In the genomic region with DNA sequence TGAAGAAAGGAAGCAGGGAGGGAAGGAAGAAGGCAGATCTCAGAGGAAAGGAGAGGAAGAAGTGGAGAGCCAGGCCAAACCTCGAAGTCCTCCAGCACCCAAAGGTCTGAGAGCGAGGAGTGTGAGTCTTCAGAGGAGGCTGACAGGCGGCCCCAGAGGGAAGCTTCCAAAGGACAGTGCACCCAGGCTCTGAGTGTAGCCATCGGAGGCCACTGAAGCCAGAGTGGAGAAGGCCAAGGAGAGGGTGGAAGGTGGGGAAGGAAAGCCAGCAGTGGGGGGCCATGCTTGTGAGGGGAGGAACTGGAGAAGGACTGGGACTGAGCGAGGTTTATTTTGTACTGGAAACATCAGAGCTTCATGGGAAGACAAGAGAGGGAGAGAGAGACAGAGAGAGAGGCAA, we compare ENCODE assay signal across 30 cellular contexts. TPM values are rescaled to one million over a fixed set of nuclear protein-coding genes. Genes with fewer than 3 reads are reported as not detected.
A peak's percentile ranks its signal among the peaks of the same experiment; 100 is the strongest.
DNase-seq lines count a peak whose midpoint lies in the region; ATAC-seq and TF ChIP-seq lines count a peak whose summit lies in the region.
"Had no signal": no experiment of that assay in that cellular context is flagged by ENCODE, and none has a peak within 500 bp of the region (broad histone marks: within the 10 kb centered on the region; RNA-seq: fewer than 3 reads in every experiment).

No MANE protein-coding gene starts in this region.

- no peak overlapping the region for H3K14ac ChIP-seq in H9 (ENCODE audit: insufficient read depth, low read length)

- peaks cover 9% of the 10 kb centered on the region; the same call in 1 of the 2 replicates for H3K27me3 ChIP-seq in H9 (ENCODE audit: insufficient read depth, low read length)
- peaks cover 0 to 30% (median 7%) of the 10 kb centered on the region in 3 donors for H3K27me3 ChIP-seq in sigmoid colon
- H3K27me3 ChIP-seq in esophagus squamous epithelium: peaks cover 0 to 68% (median 0%) of the 10 kb centered on the region in 4 donors
- H3K27me3 ChIP-seq: BE2C had no signal

- no peak overlapping the region for H3T11ph ChIP-seq in H9 (ENCODE audit: low read length)

- no peaks in the 10 kb centered on the region for H3K4me1 Mint-ChIP-seq in activated T-cell treated with anti-CD3 and anti-CD28 coated beads, Interleukin-2, amount 50 U/mL, for 24 hours (ENCODE audit: low read depth)
- H3K4me1 Mint-ChIP-seq in activated T-cell treated with anti-CD3 and anti-CD28 coated beads, Interleukin-2, amount 50 U/mL, for 4 hours (ENCODE audit: low read depth): peaks cover under 1% of the 10 kb centered on the region
- H3K4me1 Mint-ChIP-seq in H9: peaks cover 37 to 55% of the 10 kb centered on the region in 2 experiments

- peaks cover 13% of the 10 kb centered on the region for H3K27me3 Mint-ChIP-seq in activated T-cell treated with anti-CD3 and anti-CD28 coated beads, Interleukin-2, amount 50 U/mL, for 24 hours
- peaks cover 8% of the 10 kb centered on the region for H3K27me3 Mint-ChIP-seq in activated T-cell treated with anti-CD3 and anti-CD28 coated beads, Interleukin-2, amount 50 U/mL, for 4 hours (ENCODE audit: low read depth)
- H3K27me3 Mint-ChIP-seq in H9 (ENCODE audit: low read depth): peaks cover 85% of the 10 kb centered on the region

- H3K36me3 ChIP-seq in sigmoid colon: no peaks in the 10 kb centered on the region
- no peaks in the 10 kb centered on the region for H3K36me3 ChIP-seq in esophagus squamous epithelium
- H3K36me3 ChIP-seq: BE2C had no signal

- H2BK15ac ChIP-seq in H9 (ENCODE audit: low read depth, low read length): no peak overlapping the region

- H3K9me3 Mint-ChIP-seq in activated T-cell treated with anti-CD3 and anti-CD28 coated beads, Interleukin-2, amount 50 U/mL, for 24 hours: no peaks in the 10 kb centered on the region
- no peaks in the 10 kb centered on the region for H3K9me3 Mint-ChIP-seq in activated T-cell treated with anti-CD3 and anti-CD28 coated beads, Interleukin-2, amount 50 U/mL, for 4 hours
- no peaks in the 10 kb centered on the region; a peak in 1 of 5 replicates for H3K9me3 Mint-ChIP-seq in H9
- H3K9me3 Mint-ChIP-seq: CD14-positive monocyte; CD8-positive, alpha-beta memory T cell; IgD-negative memory B cell had no signal

- H3K56ac ChIP-seq in H9 (ENCODE audit: insufficient read length, low read depth, low read length): no peak overlapping the region

- H2BK120ac ChIP-seq in H9 (ENCODE audit: low read depth, low read length, poor library complexity, severe bottlenecking): no peak overlapping the region

- H3K9me3 ChIP-seq in H9 (ENCODE audit: control insufficient read depth, low read depth, low read length) (no peaks in the 10 kb centered on the region), sigmoid colon (no peaks in the 10 kb centered on the region), esophagus squamous epithelium (no peaks in the 10 kb centered on the region)
- H3K9me3 ChIP-seq: BE2C had no signal

- TF ChIP-seq POLR2A in sigmoid colon (IDR thresholded peaks at IDR 0.05): no peak
- TF ChIP-seq POLR2A in esophagus squamous epithelium (IDR thresholded peaks at IDR 0.05): no peak

- no peak overlapping the region for H3K4ac ChIP-seq in H9 (ENCODE audit: low read depth, low read length)

- ATAC-seq in activated T-cell treated with anti-CD3 and anti-CD28 coated beads, Interleukin-2, amount 50 U/mL, for 4 hours: no peak
- ATAC-seq in GM18502 (IDR thresholded peaks at IDR 0.05; ENCODE audit: poor library complexity, unreplicated experiment): no peak
- ATAC-seq: GM12878, Panc1 had no signal

- no peak overlapping the region for H3K4me3 Mint-ChIP-seq in activated T-cell treated with anti-CD3 and anti-CD28 coated beads, Interleukin-2, amount 50 U/mL, for 24 hours
- H3K4me3 Mint-ChIP-seq in activated T-cell treated with anti-CD3 and anti-CD28 coated beads, Interleukin-2, amount 50 U/mL, for 4 hours: no peak overlapping the region
- no peak overlapping the region for H3K4me3 Mint-ChIP-seq in H9
- H3K4me3 Mint-ChIP-seq: CD14-positive monocyte; CD8-positive, alpha-beta memory T cell; IgD-negative memory B cell had no signal

- no peak overlapping the region for H3K4me2 ChIP-seq in H9 (ENCODE audit: insufficient read depth, insufficient read length, low read length)
- H3K4me2 ChIP-seq: KMS-11 had no signal

- DNase-seq in activated T-cell treated with anti-CD3 and anti-CD28 coated beads, Interleukin-2, amount 50 U/mL, for 24 hours: peak; percentile 11
- DNase-seq in activated T-cell treated with anti-CD3 and anti-CD28 coated beads, Interleukin-2, amount 50 U/mL, for 4 hours: no peak
- peak; percentile 19 for DNase-seq in H9
- DNase-seq in islet precursor cell: peak; percentile 30
- peak; percentile 36 for DNase-seq in sigmoid colon
- no peak for DNase-seq in esophagus squamous epithelium (lab: John Stamatoyannopoulos, UW)
- DNase-seq: 8988T, ACHN, BE2C, DMS 273 treated with DMSO at 0.1 percent for 48 hours, DMS79, EL, GDM1, MM.1S, NCI-H2029 treated with DMSO at 0.1 percent for 48 hours, NCI-H446 treated with DMSO at 0.1 percent for 48 hours, NCI-H526, NCI-H82, SHP77 had no signal

- H4K5ac ChIP-seq in H9 (ENCODE audit: insufficient read length, low read depth, low read length): no peak overlapping the region

- no peak overlapping the region for H2BK5ac ChIP-seq in H9 (ENCODE audit: insufficient read length, low read length)

- H3K23me2 ChIP-seq in H9 (ENCODE audit: insufficient read length, low read depth, low read length, poor library complexity, severe bottlenecking): peaks cover 4% of the 10 kb centered on the region

- H3K4me3 ChIP-seq in sigmoid colon (no peak overlapping the region), esophagus squamous epithelium (no peak overlapping the region)
- H3K4me3 ChIP-seq: GM12878 had no signal

- H4K20me1 ChIP-seq in H9 (ENCODE audit: control insufficient read depth, insufficient read depth, insufficient read length): no peaks in the 10 kb centered on the region

- H2AK5ac ChIP-seq in H9 (ENCODE audit: insufficient read length, low read length): no peak overlapping the region

- no peak overlapping the region for H3K23ac ChIP-seq in H9 (ENCODE audit: insufficient read length, low read depth, low read length)

- H3K27ac Mint-ChIP-seq in activated T-cell treated with anti-CD3 and anti-CD28 coated beads, Interleukin-2, amount 50 U/mL, for 24 hours: no peak overlapping the region
- no peak overlapping the region; a peak in 1 of 7 replicates for H3K27ac Mint-ChIP-seq in H9
- H3K27ac Mint-ChIP-seq: CD14-positive monocyte had no signal

- intact Hi-C loops in sigmoid colon (cut with DNase I): no loop called here
- intact Hi-C loops in esophagus squamous epithelium (cut with DNase I): no loop called here

- no peak overlapping the region for H3K18ac ChIP-seq in H9 (ENCODE audit: insufficient read length, low read depth, low read length)

- no peak overlapping the region for H2BK20ac ChIP-seq in H9 (ENCODE audit: low read depth, low read length, poor library complexity, severe bottlenecking)

- no peak overlapping the region for H4K91ac ChIP-seq in H9 (ENCODE audit: insufficient read length, low read depth, low read length)

- H3K9ac ChIP-seq in H9 (ENCODE audit: extremely low read depth, insufficient read length, low read length): no peak overlapping the region
- H3K9ac ChIP-seq: KMS-11 had no signal

- no peaks in the 10 kb centered on the region for H3K79me2 ChIP-seq in H9 (ENCODE audit: insufficient read depth, low read length)

- no peak overlapping the region for H2AFZ ChIP-seq in H9 (ENCODE audit: low read length)

- no peaks in the 10 kb centered on the region for H3K79me1 ChIP-seq in H9 (ENCODE audit: insufficient read depth, low read depth, low read length, poor library complexity, severe bottlenecking)

- no peak for TF ChIP-seq EP300 in sigmoid colon (IDR thresholded peaks at IDR 0.05)

- no CpG with 5 or more reads among the region's 5 CpGs for WGBS in H9 (ENCODE audit: extremely low coverage, insufficient read length, low lambda C conversion rate)
- WGBS in sigmoid colon, 2 donors: 75 to 84% methylated on average over 5 of the region's 5 CpGs
- 73 to 81% methylated on average over 5 of the region's 5 CpGs for WGBS in esophagus squamous epithelium, 2 donors

- no peak for TF ChIP-seq CTCF in H9 (conservative IDR thresholded peaks at IDR 0.05)
- TF ChIP-seq CTCF in sigmoid colon (IDR thresholded peaks at IDR 0.05): no peak
- TF ChIP-seq CTCF in esophagus squamous epithelium (IDR thresholded peaks at IDR 0.05): no peak

- H3K27ac ChIP-seq in H9 (ENCODE audit: insufficient read length, low read depth, low read length): no peak overlapping the region
- no peak overlapping the region for H3K27ac ChIP-seq in sigmoid colon
- no peak overlapping the region for H3K27ac ChIP-seq in esophagus squamous epithelium
- H3K27ac ChIP-seq: HL-60, KMS-11, RWPE1 had no signal

- H4K8ac ChIP-seq in H9 (replicated peaks; ENCODE audit: insufficient read length, low read depth, low read length): no peak overlapping the region

- H2BK12ac ChIP-seq in H9 (ENCODE audit: insufficient read length, low read depth, low read length): no peak overlapping the region

- H3K36me3 Mint-ChIP-seq in activated T-cell treated with anti-CD3 and anti-CD28 coated beads, Interleukin-2, amount 50 U/mL, for 24 hours (ENCODE audit: low read depth): no peaks in the 10 kb centered on the region
- no peaks in the 10 kb centered on the region for H3K36me3 Mint-ChIP-seq in activated T-cell treated with anti-CD3 and anti-CD28 coated beads, Interleukin-2, amount 50 U/mL, for 4 hours (ENCODE audit: insufficient read depth)
- H3K36me3 Mint-ChIP-seq in H9 (ENCODE audit: insufficient read depth in 1 of 3, low read depth in 3 of 3): no peaks in the 10 kb centered on the region; a peak in 1 of 7 replicates
- H3K36me3 Mint-ChIP-seq: CD14-positive monocyte; CD8-positive, alpha-beta memory T cell had no signal

- H3K4me1 ChIP-seq in H9 (ENCODE audit: insufficient read depth, low read length) (peaks cover 7% of the 10 kb centered on the region; the same call in 1 of the 2 replicates), sigmoid colon (no peaks in the 10 kb centered on the region), esophagus squamous epithelium (peaks cover 0 to 2% (median 0%) of the 10 kb centered on the region in 3 donors)
- H3K4me1 ChIP-seq: BE2C had no signal

RNA-seq across cellular contexts. Expression of gene ATP6V1B1, which starts 6.0 kb away (rescaled TPM):
- total RNA-seq in activated T-cell treated with anti-CD3 and anti-CD28 coated beads, Interleukin-2, amount 50 U/mL, for 4 hours: not detected
- not detected in 2 replicates for total RNA-seq in H9 (2021)
- total RNA-seq in sigmoid colon: 1 to 10 TPM in 1 of 4 donors, under 1 TPM in 1, not detected in 2; 0.66 to 1.9 TPM
- under 1 TPM in 1 of 3 donors, not detected in 2; 0.16 TPM for polyA plus RNA-seq in sigmoid colon
- total RNA-seq in esophagus squamous epithelium: 1 to 10 TPM in 1 of 4 donors, under 1 TPM in 1, not detected in 2; 0.97 to 1.2 TPM
- total RNA-seq: CD8-positive, alpha-beta memory T cell; GM12878; OCI-LY7 had no signal
- polyA plus RNA-seq: CD14-positive monocyte; CD8-positive, alpha-beta memory T cell; GM12878; IgD-negative memory B cell had no signal

RNA-seq across cellular contexts. Expression of gene ANKRD53, which starts 36.7 kb away (rescaled TPM):
- not detected for total RNA-seq in activated T-cell treated with anti-CD3 and anti-CD28 coated beads, Interleukin-2, amount 50 U/mL, for 4 hours
- total RNA-seq in H9 (2021) (0.28 and 0.88 TPM in 2 replicates), sigmoid colon (1 to 10 TPM in 2 of 4 donors, under 1 TPM in 2; 0.49 to 1.9 (median 0.87) TPM), esophagus squamous epithelium (under 1 TPM in 2 of 4 donors, not detected in 2; 0.18 to 0.76 TPM)
- polyA plus RNA-seq in sigmoid colon: 1 to 10 TPM in 2 of 3 donors, not detected in 1; 1.0 to 1.2 TPM
- total RNA-seq: GM12878, H4, OCI-LY7 had no signal
- polyA plus RNA-seq: CD14-positive monocyte, IgD-negative memory B cell had no signal

RNA-seq across cellular contexts. Expression of gene VAX2, which starts 41.3 kb away (rescaled TPM):
- total RNA-seq in activated T-cell treated with anti-CD3 and anti-CD28 coated beads, Interleukin-2, amount 50 U/mL, for 4 hours: under 1 TPM in 1 of 3 donors, not detected in 2; 0.11 TPM
- total RNA-seq in H9 (2021) (not detected in 2 replicates), sigmoid colon (1 to 10 TPM in 1 of 4 donors, under 1 TPM in 1, not detected in 2; 0.83 to 1.8 TPM), esophagus squamous epithelium (1 to 10 TPM in 1 of 4 donors, under 1 TPM in 3; 0.27 to 1.2 (median 0.56) TPM)
- under 1 TPM in 2 of 3 donors, not detected in 1; 0.07 to 0.60 TPM for polyA plus RNA-seq in sigmoid colon
- total RNA-seq: CD8-positive, alpha-beta memory T cell; GM12878; OCI-LY7 had no signal
- polyA plus RNA-seq: CD14-positive monocyte; CD8-positive, alpha-beta memory T cell; GM12878; IgD-negative memory B cell had no signal

RNA-seq across cellular contexts. Expression of gene TEX261, which starts 53.0 kb away (rescaled TPM):
- 10 to 100 TPM; 78.6 to 89.6 (median 79.5) TPM for total RNA-seq in activated T-cell treated with anti-CD3 and anti-CD28 coated beads, Interleukin-2, amount 50 U/mL, for 4 hours
- total RNA-seq in H9 (2021): 19.2 and 23.9 TPM in 2 replicates
- 10 to 100 TPM; 19.5 to 26.5 (median 22.8) TPM for total RNA-seq in sigmoid colon
- polyA plus RNA-seq in sigmoid colon: 10 to 100 TPM; 12.0 to 47.6 (median 16.8) TPM
- 10 to 100 TPM; 22.6 to 33.3 (median 27.1) TPM for total RNA-seq in esophagus squamous epithelium

Comparison
In these comparisons a context has a peak if more than half of its experiments do, and no peak if none do; other contexts are left out.
1. DNase-seq: peak in activated T-cell treated with anti-CD3 and anti-CD28 coated beads, Interleukin-2, amount 50 U/mL, for 24 hours (single experiment), H9 (single experiment), islet precursor cell (single experiment) and sigmoid colon (single experiment); none in activated T-cell treated with anti-CD3 and anti-CD28 coated beads, Interleukin-2, amount 50 U/mL, for 4 hours (single experiment) and esophagus squamous epithelium (single experiment).